Comparison of ENCODE assay signal across 8 cellular contexts in the genomic region with DNA sequence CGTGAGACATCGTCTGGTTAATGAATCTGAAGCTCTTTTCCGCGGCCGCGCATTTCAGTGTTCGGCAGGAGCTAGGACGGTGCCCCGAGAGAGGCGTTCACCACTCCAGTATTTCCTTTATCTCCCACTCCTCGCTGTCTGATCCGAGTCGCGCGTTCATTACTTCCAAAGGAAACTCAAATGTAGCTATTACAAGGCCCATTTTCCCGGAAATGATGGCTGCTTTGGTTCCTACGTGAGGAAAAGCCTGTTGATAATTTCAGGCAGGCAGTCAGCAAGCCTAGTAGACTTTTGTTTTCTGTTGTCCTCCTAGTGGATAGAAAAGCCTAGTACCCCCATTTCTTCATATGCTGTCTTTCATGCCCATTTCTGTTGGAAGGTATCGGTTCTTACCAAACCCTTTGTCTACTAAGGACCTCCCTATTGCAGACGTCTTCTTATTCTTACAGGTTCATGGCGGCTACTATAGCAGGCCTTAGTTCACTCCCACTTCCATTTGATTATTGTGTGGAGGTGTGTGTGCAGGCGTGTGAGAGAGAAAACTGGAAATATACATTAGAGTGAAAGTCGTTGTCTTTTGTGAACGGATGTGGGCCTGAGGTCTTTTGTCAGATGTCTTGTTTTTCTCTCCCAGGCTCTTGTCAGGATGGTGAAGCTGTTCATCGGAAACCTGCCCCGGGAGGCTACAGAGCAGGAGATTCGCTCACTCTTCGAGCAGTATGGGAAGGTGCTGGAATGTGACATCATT. TPM values are rescaled to one million over a fixed set of nuclear protein-coding genes. Genes with fewer than 3 reads are reported as not detected.
A peak's percentile ranks its signal among the peaks of the same experiment; 100 is the strongest.
DNase-seq lines count a peak whose midpoint lies in the region; ATAC-seq and TF ChIP-seq lines count a peak whose summit lies in the region.

No MANE protein-coding gene starts in this region.

- peaks cover 63% of the 10 kb centered on the region for H3K4me1 ChIP-seq in neuron (ENCODE audit: insufficient read depth, low read length)

- no peak for ATAC-seq in HG03565 (IDR thresholded peaks at IDR 0.05; ENCODE audit: unreplicated experiment)
- no peak for ATAC-seq in HG03175 (IDR thresholded peaks at IDR 0.05; ENCODE audit: unreplicated experiment)
- no peak for ATAC-seq in GM21367 (IDR thresholded peaks at IDR 0.05; ENCODE audit: unreplicated experiment)

- peaks cover 53% of the 10 kb centered on the region for H3K36me3 ChIP-seq in neuron (ENCODE audit: insufficient read depth, low read length)

- peaks cover 3% of the 10 kb centered on the region for H3K9me3 ChIP-seq in neuron (ENCODE audit: low read length)

- no peaks in the 10 kb centered on the region for H3K27me3 ChIP-seq in neuron (ENCODE audit: insufficient read depth, low read length)

- no peak for TF ChIP-seq CTCF in WI38 (IDR thresholded peaks at IDR 0.05; ENCODE audit: low read depth, low read length)

- DNase-seq in CD1c-positive myeloid dendritic cell (ENCODE audit: extremely low spot score) (peak; percentile 60), HT-29 (ENCODE audit: low spot score) (peak; percentile 61), fibroblast of gingiva (ENCODE audit: low read depth) (peak; percentile 28)

- H3K4me3 ChIP-seq in WI38 (ENCODE audit: low read depth, low read length) = peak overlapping the region; percentile 95
- H3K4me3 ChIP-seq in neuron (ENCODE audit: low read length) = peak overlapping the region; percentile 94

- no peak overlapping the region for H2AFZ ChIP-seq in neuron (ENCODE audit: low read depth, low read length)

RNA-seq across cellular contexts. Expression of a gene that starts 0.7 kb away (rescaled TPM):
- 93.9 and 102 TPM in 2 replicates for total RNA-seq in HT-29 (2014; rRNA removed; shearing (Covaris generic))

RNA-seq across cellular contexts. Expression of a gene that starts 22.8 kb away (rescaled TPM):
- total RNA-seq in HT-29 (2014; rRNA removed; shearing (Covaris generic)) = 94.0 and 95.6 TPM in 2 replicates

RNA-seq across cellular contexts. Expression of a gene that starts 38.4 kb away (rescaled TPM):
- total RNA-seq in HT-29 (2014; rRNA removed; shearing (Covaris generic)) = 22.5 and 24.5 TPM in 2 replicates

RNA-seq across cellular contexts. Expression of a gene that starts 46.3 kb away (rescaled TPM):
- total RNA-seq in HT-29 (2014; rRNA removed; shearing (Covaris generic)) = 43.5 and 45.5 TPM in 2 replicates

RNA-seq across cellular contexts. Expression of a gene that starts 46.4 kb away (rescaled TPM):
- 0.79 and 1.3 TPM in 2 replicates for total RNA-seq in HT-29 (2014; rRNA removed; shearing (Covaris generic))
